Comparison of ENCODE assay signal across 18 cellular contexts in the genomic region with DNA sequence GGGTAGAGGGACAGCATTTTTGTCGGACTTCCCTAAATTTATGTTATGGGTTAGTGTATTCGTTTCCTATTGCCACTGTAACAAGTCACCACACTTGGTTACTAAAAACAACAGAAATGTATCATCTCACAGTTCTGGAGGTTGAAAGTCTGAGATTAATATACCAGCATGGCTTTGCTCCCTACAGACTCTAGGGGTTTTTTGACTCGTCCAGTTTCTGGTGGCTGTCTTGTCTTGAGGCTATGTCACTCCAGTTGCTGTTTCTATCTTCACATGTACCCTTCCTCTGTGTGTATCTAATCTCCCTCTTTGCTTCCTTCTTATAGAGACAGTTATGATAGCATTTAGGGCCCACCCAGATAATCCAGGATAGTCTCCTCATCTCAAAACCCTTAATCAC. TPM values are rescaled to one million over a fixed set of nuclear protein-coding genes. Genes with fewer than 3 reads are reported as not detected.
"Had no signal": no experiment of that assay in that cellular context is flagged by ENCODE, and none has a peak within 500 bp of the region (broad histone marks: within the 10 kb centered on the region; RNA-seq: fewer than 3 reads in every experiment).

No MANE protein-coding gene starts in this region.

- H3K9me3 ChIP-seq: left ventricle myocardium inferior, sigmoid colon, transverse colon had no signal

- ATAC-seq: activated T-helper 17 cell treated with anti-CD3 and anti-CD28 coated beads, Interleukin-2, amount 50 U/mL, for 72 hours had no signal

- H3K4me3 ChIP-seq: left ventricle myocardium inferior, sigmoid colon, transverse colon had no signal

- H3K27ac ChIP-seq: epithelial cell of prostate, left ventricle myocardium inferior, sigmoid colon, transverse colon had no signal

- DNase-seq: activated CD4-positive, alpha-beta T cell treated with anti-CD3 and anti-CD28 coated beads, Interleukin-2, amount 10 ng/mL, durations not matched to agents 7 days and 5 days; activated CD4-positive, CD25-positive, alpha-beta regulatory T cell; activated naive CD4-positive, alpha-beta T cell treated with anti-CD3 and anti-CD28 coated beads, Interleukin-2, amount 10 ng/mL, durations not matched to agents 7 days and 5 days; activated T-cell treated with anti-CD3 and anti-CD28 coated beads for 4 hours; caudate nucleus; cortex of kidney; effector memory CD4-positive, alpha-beta T cell; left ventricle myocardium inferior; mesendoderm; sigmoid colon; stimulated activated CD4-positive, alpha-beta T cell treated with anti-CD3 and anti-CD28 coated beads, Interleukin-2, amount 100 ng/mL, for 24 hours; stimulated activated naive CD4-positive, alpha-beta T cell; substantia nigra; transverse colon had no signal

- H3K4me1 ChIP-seq: left ventricle myocardium inferior, sigmoid colon, transverse colon had no signal

- H3K27me3 ChIP-seq: sigmoid colon, transverse colon had no signal

- H3K36me3 ChIP-seq: left ventricle myocardium inferior, sigmoid colon, transverse colon had no signal

RNA-seq across cellular contexts. Expression of a gene that starts 9.1 kb away (rescaled TPM):
- total RNA-seq: activated CD4-positive, alpha-beta T cell treated with anti-CD3 and anti-CD28 coated beads, Interleukin-2, amount 10 ng/mL, durations not matched to agents 7 days and 5 days; activated CD8-positive, alpha-beta memory T cell treated with anti-CD3 and anti-CD28 coated beads for 36 hours; activated T-helper 17 cell treated with anti-CD3 and anti-CD28 coated beads, Interleukin-2, amount 50 U/mL, for 72 hours; left ventricle myocardium inferior; osteocyte; sigmoid colon; transverse colon had no signal
